In genomic region chr19:17548145-17548544, GRCh38 we compare ENCODE assay signal across 25 cellular contexts.
"Had no signal": no experiment of that assay in that cellular context is flagged by ENCODE, and none has a peak within 500 bp of the region (broad histone marks: within the 10 kb centered on the region; RNA-seq: fewer than 3 reads in every experiment).

No MANE protein-coding gene starts in this region.

- DNase-seq: activated CD4-positive, alpha-beta memory T cell treated with anti-CD3 and anti-CD28 coated beads, Interleukin-2, amount 10 ng/mL, durations not matched to agents 7 days and 5 days; activated CD4-positive, alpha-beta T cell treated with anti-CD3 and anti-CD28 coated beads for 4 hours; activated CD4-positive, CD25-positive, alpha-beta regulatory T cell; adrenal gland; central memory CD4-positive, alpha-beta T cell; effector memory CD4-positive, alpha-beta T cell; gastrocnemius medialis; head of caudate nucleus; hypothalamus; left cardiac atrium; mesendoderm; mucosa of descending colon; retina; spleen; stimulated activated CD4-positive, alpha-beta T cell treated with anti-CD3 and anti-CD28 coated beads, Interleukin-4, amount 100 ng/mL, for 1 hour; stimulated activated naive CD4-positive, alpha-beta T cell treated with Interleukin-2 at 50 U/mL for 16 hours; substantia nigra; SW 1271; T-helper 17 cell; thyroid gland had no signal

- H3K9me3 Mint-ChIP-seq: activated CD4-positive, alpha-beta memory T cell treated with anti-CD3 and anti-CD28 coated beads, Interleukin-2, amount 10 ng/mL, durations not matched to agents 7 days and 5 days; activated naive CD4-positive, alpha-beta T cell treated with anti-CD3 and anti-CD28 coated beads, Interleukin-2, amount 50 U/mL, for 72 hours; activated T-helper 1 cell treated with anti-CD3 and anti-CD28 coated beads, Interleukin-12 subunit alpha, Interleukin-12 subunit beta, Interleukin-2, Interleukin-4 antibody, amounts not matched to agents 30 ng/mL and 10 ng/mL and 1 ng/mL, durations not matched to agents 14 hours and 24 hours and 36 hours had no signal

- ATAC-seq: activated naive CD4-positive, alpha-beta T cell treated with anti-CD3 and anti-CD28 coated beads, Interleukin-2, amount 50 U/mL, for 72 hours; esophagus mucosa; gastrocnemius medialis; left cardiac atrium; mucosa of descending colon; T-helper 17 cell had no signal

- FAIRE-seq: endothelial cell of umbilical vein had no signal

- H3K27me3 Mint-ChIP-seq: T-helper 17 cell had no signal

- H3K27ac Mint-ChIP-seq: activated CD4-positive, alpha-beta memory T cell treated with anti-CD3 and anti-CD28 coated beads, Interleukin-2, amount 10 ng/mL, durations not matched to agents 7 days and 5 days; activated T-helper 1 cell treated with anti-CD3 and anti-CD28 coated beads, Interleukin-12 subunit alpha, Interleukin-12 subunit beta, Interleukin-2, Interleukin-4 antibody, amounts not matched to agents 30 ng/mL and 10 ng/mL and 1 ng/mL, durations not matched to agents 14 hours and 24 hours and 36 hours; T-helper 17 cell had no signal

- H3K27me3 ChIP-seq: adrenal gland, ascending aorta, gastrocnemius medialis, spleen, thyroid gland had no signal

- H3K4me1 Mint-ChIP-seq: activated CD4-positive, alpha-beta memory T cell treated with anti-CD3 and anti-CD28 coated beads, Interleukin-2, amount 10 ng/mL, durations not matched to agents 7 days and 5 days had no signal

- H3K4me1 ChIP-seq: ascending aorta, gastrocnemius medialis, thyroid gland had no signal

- H3K27ac ChIP-seq: adrenal gland, ascending aorta, gastrocnemius medialis, thyroid gland had no signal

- H3K9me3 ChIP-seq: adrenal gland, ascending aorta, gastrocnemius medialis, mucosa of descending colon, spleen, thyroid gland had no signal

- H3K4me3 Mint-ChIP-seq: activated CD4-positive, alpha-beta memory T cell treated with anti-CD3 and anti-CD28 coated beads, Interleukin-2, amount 10 ng/mL, durations not matched to agents 7 days and 5 days; activated T-helper 1 cell treated with anti-CD3 and anti-CD28 coated beads, Interleukin-12 subunit alpha, Interleukin-12 subunit beta, Interleukin-2, Interleukin-4 antibody, amounts not matched to agents 30 ng/mL and 10 ng/mL and 1 ng/mL, durations not matched to agents 14 hours and 24 hours and 36 hours; T-helper 17 cell had no signal

- H3K4me3 ChIP-seq: adrenal gland, ascending aorta, gastrocnemius medialis, mucosa of descending colon, spleen, thyroid gland had no signal

- H3K36me3 ChIP-seq: adrenal gland, ascending aorta, gastrocnemius medialis, thyroid gland had no signal

- H3K36me3 Mint-ChIP-seq: activated naive CD4-positive, alpha-beta T cell treated with anti-CD3 and anti-CD28 coated beads, Interleukin-2, amount 50 U/mL, for 72 hours had no signal
